8 cellular contexts compared by ENCODE assay signal in the genomic region with DNA sequence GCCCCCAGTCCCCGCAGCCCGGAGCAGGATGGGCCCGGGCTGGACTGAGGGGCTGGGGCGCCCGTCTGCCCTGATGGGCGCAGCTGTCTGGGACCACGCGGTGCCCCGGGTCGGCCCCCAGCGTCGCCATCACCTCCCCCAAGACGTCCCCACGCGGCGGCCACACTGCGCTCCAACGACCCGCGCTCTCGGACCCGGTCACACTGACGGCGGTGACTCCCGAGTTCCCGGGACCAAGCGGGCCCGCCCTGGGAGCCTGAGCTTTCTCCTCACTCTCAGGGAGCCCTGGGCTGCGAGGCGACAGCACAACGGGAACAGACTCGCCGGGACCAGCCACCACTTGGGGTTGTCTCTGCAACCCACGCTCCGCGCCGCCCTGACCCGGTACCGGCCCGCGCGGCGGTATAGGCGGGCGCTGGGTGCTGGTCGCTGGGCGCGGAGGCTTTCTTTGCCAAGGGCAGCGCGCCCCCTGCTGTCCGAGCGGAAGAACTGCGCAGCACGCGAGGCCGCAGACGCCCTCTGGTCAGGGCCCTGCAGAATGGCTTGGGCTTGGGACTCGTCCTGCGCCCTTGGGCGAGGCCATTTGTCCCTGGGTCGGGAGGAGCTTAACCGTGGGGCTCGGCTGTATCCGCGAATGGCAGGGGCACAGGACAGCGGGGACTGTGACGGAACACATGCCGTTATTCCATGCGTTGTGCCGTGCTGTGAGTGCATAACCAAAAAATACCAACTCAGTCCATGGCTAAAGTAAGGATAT. TPM values are rescaled to one million over a fixed set of nuclear protein-coding genes. Genes with fewer than 3 reads are reported as not detected.
DNase-seq lines count a peak whose midpoint lies in the region; ATAC-seq and TF ChIP-seq lines count a peak whose summit lies in the region.

No MANE protein-coding gene starts in this region.

- H3K9me3 Mint-ChIP-seq in chondrocyte (ENCODE audit: low read depth): no peaks in the 10 kb centered on the region

- H3K4me1 Mint-ChIP-seq in chondrocyte (ENCODE audit: low read depth): peaks cover 23% of the 10 kb centered on the region

- no peaks in the 10 kb centered on the region for H3K36me3 ChIP-seq in kidney epithelial cell (ENCODE audit: control insufficient read depth, insufficient read depth, low read length)

- TF ChIP-seq CTCF in chondrocyte (IDR thresholded peaks at IDR 0.05) (peak; percentile 99), kidney epithelial cell (IDR thresholded peaks at IDR 0.05; ENCODE audit: insufficient read depth, low read length, poor library complexity, severe bottlenecking) (peak; percentile 87)

- H3K27me3 Mint-ChIP-seq in chondrocyte (ENCODE audit: low read depth): no peaks in the 10 kb centered on the region

- peak; percentile 58 for ATAC-seq in HG02943 (IDR thresholded peaks at IDR 0.05; ENCODE audit: low read depth, unreplicated experiment)

- peaks cover 2% of the 10 kb centered on the region for H3K27me3 ChIP-seq in kidney epithelial cell (ENCODE audit: control insufficient read depth, insufficient read depth, low read length)

- H3K36me3 Mint-ChIP-seq in chondrocyte (ENCODE audit: low read depth): no peaks in the 10 kb centered on the region

- peak overlapping the region; percentile 17 for H3K27ac Mint-ChIP-seq in chondrocyte (ENCODE audit: unreplicated experiment)

- peak overlapping the region; percentile 39 for H3K4me3 ChIP-seq in kidney epithelial cell (ENCODE audit: low read depth, low read length)

- peak; percentile 22 for DNase-seq in NCI-H2107 (lab: John Stamatoyannopoulos, UW)
- no peak for DNase-seq in NCI-H2107 treated with DMSO at 0.1 percent for 48 hours (lab: John Stamatoyannopoulos, UW; ENCODE audit: unreplicated experiment)
- peak; percentile 57 for DNase-seq in NCI-H226
- peak; percentile 62 for DNase-seq in activated CD4-positive, alpha-beta T cell treated with anti-CD3 and anti-CD28 coated beads for 1 hour
- DNase-seq in chondrocyte (ENCODE audit: low spot score): peak; percentile 86
- DNase-seq in kidney epithelial cell (ENCODE audit: low read depth): no peak
- DNase-seq in stimulated activated CD4-positive, alpha-beta T cell treated with anti-CD3 and anti-CD28 coated beads, Interleukin-15, amount 100 ng/mL, for 1 hour (ENCODE audit: low read depth in 1 of 2, low spot score in 1 of 2): peak; percentile 54 to 65

- peak overlapping the region; percentile 71 for H3K4me3 Mint-ChIP-seq in chondrocyte (ENCODE audit: unreplicated experiment)

RNA-seq across cellular contexts. Expression of a gene that starts 54.8 kb away (rescaled TPM):
- not detected in 3 replicates for total RNA-seq in chondrocyte
- total RNA-seq in kidney epithelial cell: not detected in 2 replicates

RNA-seq across cellular contexts. Expression of a gene that starts 57.5 kb away (rescaled TPM):
- total RNA-seq in chondrocyte: 10.8 to 25.1 TPM (median 10.9 TPM) in 3 replicates
- 24.9 and 30.7 TPM in 2 replicates for total RNA-seq in kidney epithelial cell

Comparison
In these comparisons a context has a peak if more than half of its experiments do, and no peak if none do; other contexts are left out.
1. DNase-seq: peak in NCI-H2107 (single experiment), NCI-H226 (single experiment), activated CD4-positive, alpha-beta T cell treated with anti-CD3 and anti-CD28 coated beads for 1 hour (single experiment), chondrocyte (single experiment) and stimulated activated CD4-positive, alpha-beta T cell treated with anti-CD3 and anti-CD28 coated beads, Interleukin-15, amount 100 ng/mL, for 1 hour (2 of 2); none in NCI-H2107 treated with DMSO at 0.1 percent for 48 hours (single experiment) and kidney epithelial cell (single experiment).